Comparison of ENCODE assay signal across 10 cellular contexts in genomic region chr18:48942086-48942485, GRCh38. TPM values are rescaled to one million over a fixed set of nuclear protein-coding genes. Genes with fewer than 3 reads are reported as not detected.
DNase-seq lines count a peak whose midpoint lies in the region; ATAC-seq and TF ChIP-seq lines count a peak whose summit lies in the region.
"Had no signal": no experiment of that assay in that cellular context is flagged by ENCODE, and none has a peak within 500 bp of the region (broad histone marks: within the 10 kb centered on the region; RNA-seq: fewer than 3 reads in every experiment).

No MANE protein-coding gene starts in this region.

- H3K4me3 ChIP-seq in brain microvascular endothelial cell (ENCODE audit: low read depth, low read length) = peak overlapping the region; percentile 27
- peak overlapping the region in 1 of 2 experiments; percentile 41 for H3K4me3 ChIP-seq in mesenchymal stem cell (ENCODE audit: insufficient read depth in 1 of 2, low read depth in 1 of 2, low read length in 2 of 2)
- H3K4me3 ChIP-seq in thyroid gland (replicated peaks in 1 of 3) = no peak overlapping the region

- H3K9ac ChIP-seq in mesenchymal stem cell (ENCODE audit: low read length) = peak overlapping the region; percentile 95

- peaks cover 57% of the 10 kb centered on the region for H3K36me3 Mint-ChIP-seq in activated CD8-positive, alpha-beta memory T cell treated with anti-CD3 and anti-CD28 coated beads, Interleukin-2, amount 10 ng/mL, durations not matched to agents 7 days and 5 days

- H3K27me3 Mint-ChIP-seq in activated CD8-positive, alpha-beta memory T cell treated with anti-CD3 and anti-CD28 coated beads, Interleukin-2, amount 10 ng/mL, durations not matched to agents 7 days and 5 days = no peaks in the 10 kb centered on the region

- peak overlapping the region; percentile 58 to 73 for H3K18ac ChIP-seq in mesenchymal stem cell (ENCODE audit: low read depth in 1 of 2, low read length in 2 of 2)

- TF ChIP-seq CTCF in brain microvascular endothelial cell (IDR thresholded peaks at IDR 0.05; ENCODE audit: low read depth, low read length, missing control alignments) (no peak), thyroid gland (IDR thresholded peaks at IDR 0.05) (no peak)

- H2BK5ac ChIP-seq in mesenchymal stem cell (ENCODE audit: low read depth, low read length, poor library complexity, severe bottlenecking) = peak overlapping the region; percentile 63

- H3K4me2 ChIP-seq in mesenchymal stem cell (ENCODE audit: low read length, poor library complexity, severe bottlenecking) = peak overlapping the region; percentile 77

- peak overlapping the region; percentile 71 for H3K4me3 Mint-ChIP-seq in activated CD8-positive, alpha-beta memory T cell treated with anti-CD3 and anti-CD28 coated beads, Interleukin-2, amount 10 ng/mL, durations not matched to agents 7 days and 5 days

- 81% methylated on average over 8 of the region's 8 CpGs for WGBS in mesenchymal stem cell
- 69 to 74% methylated on average over 8 of the region's 8 CpGs for WGBS in thyroid gland, 2 donors

- H3K4me1 Mint-ChIP-seq in activated CD8-positive, alpha-beta memory T cell treated with anti-CD3 and anti-CD28 coated beads, Interleukin-2, amount 10 ng/mL, durations not matched to agents 7 days and 5 days = peaks cover 96% of the 10 kb centered on the region

- H4K91ac ChIP-seq in mesenchymal stem cell (ENCODE audit: low read length) = peak overlapping the region; percentile 62

- H3K9me3 ChIP-seq in mesenchymal stem cell (ENCODE audit: control insufficient read depth, low read length) (no peaks in the 10 kb centered on the region), thyroid gland (no peaks in the 10 kb centered on the region)

- TF ChIP-seq POLR2A in thyroid gland (IDR thresholded peaks at IDR 0.05) = no peak

- peak overlapping the region; percentile 94 for H3K27ac Mint-ChIP-seq in activated CD8-positive, alpha-beta memory T cell treated with anti-CD3 and anti-CD28 coated beads, Interleukin-2, amount 10 ng/mL, durations not matched to agents 7 days and 5 days

- H3K79me1 ChIP-seq in mesenchymal stem cell (replicated peaks; ENCODE audit: low read length, poor library complexity, severe bottlenecking) = no peaks in the 10 kb centered on the region

- H2AFZ ChIP-seq in mesenchymal stem cell (ENCODE audit: low read depth, low read length) = no peak overlapping the region

- CTCF ChIA-PET in activated CD8-positive, alpha-beta memory T cell treated with anti-CD3 and anti-CD28 coated beads, Interleukin-2, amount 10 ng/mL, durations not matched to agents 7 days and 5 days (lab: Charles Lee) = interaction anchor here (1.0 to 2.1 kb wide), 2 partner anchors 9 to 11 kb away, joined by 4 to 10 read pairs; partner anchors contain the start of gene SMAD7

- in situ Hi-C loops in brain microvascular endothelial cell (cut with HindIII; ENCODE audit: low pct_ligation_motif_present, low sequenced_read_pairs) = no loop called here

- H3K14ac ChIP-seq in mesenchymal stem cell (ENCODE audit: low read length in 2 of 2) = no peak overlapping the region

- H2AK5ac ChIP-seq in mesenchymal stem cell (ENCODE audit: low read length, severe bottlenecking) = peak overlapping the region; percentile 95

- H3K23ac ChIP-seq in mesenchymal stem cell (ENCODE audit: low read length in 2 of 2) = no peak overlapping the region

- peaks cover 56% of the 10 kb centered on the region for H3K36me3 ChIP-seq in brain microvascular endothelial cell (replicated peaks)
- peaks cover 45 to 75% of the 10 kb centered on the region in 2 experiments for H3K36me3 ChIP-seq in mesenchymal stem cell (ENCODE audit: control insufficient read depth in 1 of 2, insufficient read depth in 2 of 2, low read depth in 1 of 2, low read length in 2 of 2)
- peaks cover 5 to 10% of the 10 kb centered on the region in 2 donors for H3K36me3 ChIP-seq in thyroid gland

- H3K9me3 Mint-ChIP-seq in activated CD8-positive, alpha-beta memory T cell treated with anti-CD3 and anti-CD28 coated beads, Interleukin-2, amount 10 ng/mL, durations not matched to agents 7 days and 5 days (ENCODE audit: low read depth) = no peaks in the 10 kb centered on the region

- H2BK12ac ChIP-seq in mesenchymal stem cell (ENCODE audit: low read length in 2 of 2) = peak overlapping the region in 1 of 2 experiments; percentile 45

- no peak for DNase-seq in activated CD8-positive, alpha-beta memory T cell treated with anti-CD3 and anti-CD28 coated beads, Interleukin-2, amount 10 ng/mL, durations not matched to agents 7 days and 5 days
- DNase-seq in activated CD8-positive, alpha-beta memory T cell treated with anti-CD3 and anti-CD28 coated beads, Interleukin-2, amount 50 U/mL, for 48 hours = no peak
- DNase-seq in brain microvascular endothelial cell (no peak), mesenchymal stem cell (no peak), thyroid gland (no peak)
- no peak for DNase-seq in stimulated activated CD4-positive, alpha-beta T cell treated with anti-CD3 and anti-CD28 coated beads, Interleukin-15, amount 100 ng/mL, for 24 hours
- DNase-seq: activated T-cell treated with anti-CD3 and anti-CD28 coated beads, Interleukin-2, amount 50 U/mL, for 48 hours; MV-4-11 had no signal

- peak overlapping the region; percentile 78 for H3K27ac ChIP-seq in brain microvascular endothelial cell
- H3K27ac ChIP-seq in mesenchymal stem cell (ENCODE audit: low read length, poor library complexity, severe bottlenecking) = peak overlapping the region; percentile 89
- peak overlapping the region in 2 of 3 donors; percentile 79 to 95 for H3K27ac ChIP-seq in thyroid gland

- no peak overlapping the region for H2BK15ac ChIP-seq in mesenchymal stem cell (ENCODE audit: low read depth, poor library complexity, severe bottlenecking)

- H2BK120ac ChIP-seq in mesenchymal stem cell (ENCODE audit: low read depth, low read length) = no peak overlapping the region

- intact Hi-C loops in thyroid gland (cut with DNase I) = no loop called here

- H3K4ac ChIP-seq in mesenchymal stem cell (ENCODE audit: low read depth in 1 of 2, low read length in 2 of 2) = no peak overlapping the region

- H3K27me3 ChIP-seq in brain microvascular endothelial cell (replicated peaks) = no peaks in the 10 kb centered on the region
- H3K27me3 ChIP-seq in mesenchymal stem cell (ENCODE audit: control insufficient read depth in 1 of 2, insufficient read depth in 1 of 2, low read length in 2 of 2) = no peaks in the 10 kb centered on the region
- H3K27me3 ChIP-seq in thyroid gland = no peaks in the 10 kb centered on the region

- H3K4me1 ChIP-seq in mesenchymal stem cell (ENCODE audit: control insufficient read depth, insufficient read depth, low read depth, low read length) = peaks cover 67% of the 10 kb centered on the region
- H3K4me1 ChIP-seq in thyroid gland = peaks cover 98% of the 10 kb centered on the region in 2 donors

- H4K8ac ChIP-seq in mesenchymal stem cell (ENCODE audit: low read length) = peak overlapping the region; percentile 62

- ATAC-seq in activated CD8-positive, alpha-beta memory T cell treated with anti-CD3 and anti-CD28 coated beads, Interleukin-2, amount 10 ng/mL, durations not matched to agents 7 days and 5 days = no peak
- no peak for ATAC-seq in GM18517 (IDR thresholded peaks at IDR 0.05; ENCODE audit: unreplicated experiment)
- ATAC-seq in HG03457 (IDR thresholded peaks at IDR 0.05; ENCODE audit: unreplicated experiment) = no peak

RNA-seq across cellular contexts. Expression of gene SMAD7, which starts 8.7 kb away (rescaled TPM):
- total RNA-seq in activated CD8-positive, alpha-beta memory T cell treated with anti-CD3 and anti-CD28 coated beads, Interleukin-2, amount 10 ng/mL, durations not matched to agents 7 days and 5 days = 10 to 100 TPM; 18.5 to 29.3 TPM
- 9.6 TPM for polyA plus RNA-seq in mesenchymal stem cell (2013, experiment 1 of 2)
- 9.9 TPM for polyA plus RNA-seq in mesenchymal stem cell (2013, experiment 2 of 2)
- total RNA-seq in thyroid gland = 10 to 100 TPM; 40.1 to 69.3 (median 59.2) TPM
